Comparison of ENCODE assay signal across 8 cellular contexts in genomic region chrX:31423575-31424284, GRCh38.
A peak's percentile ranks its signal among the peaks of the same experiment; 100 is the strongest.
DNase-seq lines count a peak whose midpoint lies in the region; ATAC-seq, FAIRE-seq and TF ChIP-seq lines count a peak whose summit lies in the region.

No MANE protein-coding gene starts in this region.

- no peak overlapping the region for H3K4me3 ChIP-seq in PC-9
- no peak overlapping the region for H3K4me3 ChIP-seq in epithelial cell of proximal tubule (ENCODE audit: low read depth, low read length)
- H3K4me3 ChIP-seq in parathyroid adenoma (ENCODE audit: low read depth, low read length) = no peak overlapping the region

- H3K9ac ChIP-seq in parathyroid adenoma = no peak overlapping the region

- no TSS peak for BruUV-seq in PC-9 (replicated peaks; lab: Mats Ljungman, UMichigan)

- no peaks in the 10 kb centered on the region for H4K20me1 ChIP-seq in PC-9 (ENCODE audit: insufficient read depth)

- no peak for ATAC-seq in HG03175 (IDR thresholded peaks at IDR 0.05; ENCODE audit: unreplicated experiment)

- no peak overlapping the region for H3K4me2 ChIP-seq in PC-9
- H3K4me2 ChIP-seq in parathyroid adenoma (ENCODE audit: low read length) = no peak overlapping the region

- no peaks in the 10 kb centered on the region for H3K9me3 ChIP-seq in PC-9 (ENCODE audit: insufficient read depth, low read depth)
- H3K9me3 ChIP-seq in parathyroid adenoma (ENCODE audit: control insufficient read depth, low read length) = no peaks in the 10 kb centered on the region

- DNase-seq in D721Med (ENCODE audit: insufficient read length, low spot score) (no peak), HCEC 1CT (peak; percentile 52), PC-9 (peak; percentile 15 to 40), epithelial cell of proximal tubule (ENCODE audit: low read depth) (no peak), activated T-cell treated with anti-CD3 and anti-CD28 coated beads for 4 hours (no peak), GM19240 (ENCODE audit: insufficient read length, low spot score) (no peak)

- H3K79me2 ChIP-seq in PC-9 (ENCODE audit: low read depth) = no peaks in the 10 kb centered on the region
- H3K79me2 ChIP-seq in parathyroid adenoma = no peaks in the 10 kb centered on the region

- no peaks in the 10 kb centered on the region for H3K27me3 ChIP-seq in PC-9 (ENCODE audit: insufficient read depth, low read depth)
- H3K27me3 ChIP-seq in parathyroid adenoma (ENCODE audit: control insufficient read depth, insufficient read depth, low read length) = no peaks in the 10 kb centered on the region

- H2AFZ ChIP-seq in PC-9 = no peak overlapping the region
- no peak overlapping the region for H2AFZ ChIP-seq in parathyroid adenoma

- H3K4me1 ChIP-seq in PC-9 (replicated peaks; ENCODE audit: insufficient read depth) = no peaks in the 10 kb centered on the region
- no peaks in the 10 kb centered on the region for H3K4me1 ChIP-seq in parathyroid adenoma

- no peaks in the 10 kb centered on the region for H3F3A ChIP-seq in PC-9 (ENCODE audit: insufficient read depth, low read depth)

- CTCF ChIA-PET in PC-9 (lab: Charles Lee) = no interaction called here

- H3K27ac ChIP-seq in PC-9 = no peak overlapping the region
- no peak overlapping the region for H3K27ac ChIP-seq in parathyroid adenoma

- TF ChIP-seq CTCF in D721Med (IDR thresholded peaks at IDR 0.05; ENCODE audit: insufficient read depth, missing control alignments) (peak; percentile 20), PC-9 (conservative IDR thresholded peaks at IDR 0.05) (peak; percentile 57), epithelial cell of proximal tubule (conservative IDR thresholded peaks at IDR 0.05; ENCODE audit: low read depth, low read length) (peak; percentile 45), parathyroid adenoma (IDR thresholded peaks at IDR 0.05) (peak; percentile 9)

- intact Hi-C loops in PC-9 (cut with micrococcal nuclease; ENCODE audit: unreplicated experiment) = loop anchor here (2.0 to 10.0 kb wide), 3 partner anchors 155 to 599 kb away; no protein-coding TSS in a partner anchor

- POLR2A ChIA-PET in PC-9 (lab: Charles Lee; ENCODE audit: unreplicated experiment) = no interaction called here

- no peaks in the 10 kb centered on the region for H3K9me2 ChIP-seq in PC-9 (ENCODE audit: insufficient read depth)

- FAIRE-seq in D721Med (lab: Jason Lieb, UNC) = no peak

- no peaks in the 10 kb centered on the region for H3K36me3 ChIP-seq in PC-9 (ENCODE audit: low read depth)
- no peaks in the 10 kb centered on the region for H3K36me3 ChIP-seq in parathyroid adenoma (ENCODE audit: control insufficient read depth, insufficient read depth, low read length)

Comparison
In these comparisons a context has a peak if more than half of its experiments do, and no peak if none do; other contexts are left out.
1. DNase-seq: peak in HCEC 1CT (single experiment) and PC-9 (2 of 2); none in D721Med (single experiment), epithelial cell of proximal tubule (single experiment), activated T-cell treated with anti-CD3 and anti-CD28 coated beads for 4 hours (single experiment) and GM19240 (single experiment).
2. Peak in every context shown above with its lines, with median percentiles within 50 percentile points of each other: CTCF ChIP-seq.